In the genomic region with DNA sequence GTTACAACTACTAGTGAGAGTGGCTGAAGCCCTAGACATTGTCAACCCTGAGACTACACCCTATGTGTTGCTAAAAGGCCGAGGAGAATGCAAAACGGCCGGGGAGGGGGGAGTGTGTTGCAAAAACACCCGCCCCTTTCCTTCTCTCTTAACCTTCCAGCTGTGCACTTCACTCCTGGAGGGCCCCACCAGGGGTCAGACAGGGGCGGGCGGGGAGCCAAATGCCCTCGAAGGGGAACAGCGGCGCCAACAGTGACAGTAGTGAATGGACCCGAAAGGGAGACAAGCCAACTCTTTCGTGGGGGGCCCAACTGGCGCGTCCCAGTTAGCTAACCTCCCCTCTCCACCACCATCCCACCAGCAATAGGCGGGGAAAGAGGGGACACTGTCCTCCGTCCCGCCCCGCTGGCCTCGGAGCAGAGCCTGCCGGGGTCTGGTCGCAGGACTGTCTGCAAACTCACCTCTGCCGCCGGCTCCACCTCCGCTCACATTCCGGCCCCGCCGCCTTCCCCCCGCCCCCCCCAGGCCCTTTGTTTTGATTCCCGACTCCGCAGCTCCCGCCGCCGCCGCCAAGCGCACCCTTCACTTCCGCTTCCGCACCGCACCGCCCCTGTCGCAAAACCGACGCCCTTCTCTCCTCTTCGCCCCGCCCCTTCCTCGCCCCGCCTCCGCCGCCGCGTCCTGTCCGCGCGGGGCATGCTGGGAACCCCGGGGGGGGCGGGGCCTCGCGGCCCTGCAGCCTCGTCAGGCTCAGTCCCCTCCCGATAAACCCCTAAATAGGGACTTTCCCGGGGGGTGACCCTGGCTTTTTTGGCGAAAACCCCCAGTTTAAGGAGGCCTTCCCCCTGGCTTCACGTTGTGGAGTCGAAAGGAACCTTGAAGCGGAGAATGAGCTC, we compare ENCODE assay signal across 8 cellular contexts. TPM values are rescaled to one million over a fixed set of nuclear protein-coding genes. Genes with fewer than 3 reads are reported as not detected.
DNase-seq lines count a peak whose midpoint lies in the region; ATAC-seq and TF ChIP-seq lines count a peak whose summit lies in the region.

Gene MARF1 (minus strand): TSS at position 598 of the 896 bp plus-strand sequence. CDS start 3,921 bp downstream, outside the sequence.

- peaks cover 13% of the 10 kb centered on the region for H3K36me3 ChIP-seq in SJSA1
- H3K36me3 ChIP-seq in neuronal stem cell (replicated peaks in 1 of 2; ENCODE audit: control insufficient read depth in 2 of 2, insufficient read depth in 2 of 2, low read length in 2 of 2), result peaks cover 2 to 15% of the 10 kb centered on the region in 2 donors
- peaks cover 6 to 15% (median 15%) of the 10 kb centered on the region in 5 donors for H3K36me3 ChIP-seq in subcutaneous abdominal adipose tissue (ENCODE audit: control insufficient read depth in 5 of 5, insufficient read depth in 5 of 5, low read length in 5 of 5)

- no peak within 1 kb of the TSS for H2BK120ac ChIP-seq in neuronal stem cell (ENCODE audit: low read depth, low read length)

- H3K79me1 ChIP-seq in neuronal stem cell (ENCODE audit: low read depth, low read length), result peaks cover 3% of the 10 kb centered on the region

- H3K4ac ChIP-seq in neuronal stem cell (ENCODE audit: low read length), result no peak within 1 kb of the TSS

- peak within 1 kb of the TSS; percentile 94 for H3K9ac ChIP-seq in neuronal stem cell (ENCODE audit: low read depth, low read length, poor library complexity)
- H3K9ac ChIP-seq in subcutaneous abdominal adipose tissue (ENCODE audit: low read length in 5 of 5), result peak within 1 kb of the TSS; percentile 5 to 99 (median 98)

- H3K4me2 ChIP-seq in neuronal stem cell (ENCODE audit: insufficient read depth, low read length, poor library complexity, severe bottlenecking), result peak within 1 kb of the TSS; percentile 60

- H3K9me3 ChIP-seq in SJSA1 (replicated peaks) (no peaks in the 10 kb centered on the region), neuronal stem cell (replicated peaks in 1 of 2; ENCODE audit: control insufficient read depth in 2 of 2, insufficient read depth in 1 of 2, low read depth in 1 of 2, low read length in 2 of 2) (no peaks in the 10 kb centered on the region), subcutaneous abdominal adipose tissue (ENCODE audit: control insufficient read depth in 5 of 5, low read length in 5 of 5) (no peaks in the 10 kb centered on the region)

- H3K4me3 ChIP-seq in SJSA1, result peak within 1 kb of the TSS; percentile 72
- H3K4me3 ChIP-seq in neuronal stem cell (ENCODE audit: low read length in 2 of 2), result peak within 1 kb of the TSS; percentile 96 to 99
- peak within 1 kb of the TSS; percentile 89 to 99 (median 95) for H3K4me3 ChIP-seq in subcutaneous abdominal adipose tissue (ENCODE audit: low read depth in 1 of 5, low read length in 5 of 5)

- POLR2A ChIA-PET in HEK293T (lab: Yijun Ruan, JAX), result interaction anchor here (0.6 to 1.5 kb wide), 16 partner anchors 9 to 140 kb away, joined by 3 to 10 read pairs (median 3); no protein-coding TSS in a partner anchor

- no peaks in the 10 kb centered on the region for H3K27me3 ChIP-seq in SJSA1 (replicated peaks)
- no peaks in the 10 kb centered on the region for H3K27me3 ChIP-seq in foreskin keratinocyte
- H3K27me3 ChIP-seq in neuronal stem cell (ENCODE audit: control insufficient read depth in 3 of 3, insufficient read depth in 3 of 3, low read depth in 1 of 3, low read length in 3 of 3), result no peaks in the 10 kb centered on the region
- no peaks in the 10 kb centered on the region for H3K27me3 ChIP-seq in subcutaneous abdominal adipose tissue (ENCODE audit: control insufficient read depth in 5 of 5, insufficient read depth in 4 of 5, low read length in 5 of 5)

- H3K27ac ChIP-seq in SJSA1 (peak within 1 kb of the TSS; percentile 95), foreskin keratinocyte (peak within 1 kb of the TSS; percentile 98), neuronal stem cell (replicated peaks; ENCODE audit: low read length) (peak within 1 kb of the TSS; percentile 97), subcutaneous abdominal adipose tissue (ENCODE audit: low read depth, low read length) (peak within 1 kb of the TSS; percentile 92)

- H4K91ac ChIP-seq in neuronal stem cell (ENCODE audit: low read depth, low read length, poor library complexity), result no peak within 1 kb of the TSS

- peak within 1 kb of the TSS; percentile 94 for H3K18ac ChIP-seq in neuronal stem cell (ENCODE audit: low read length)

- H2AFZ ChIP-seq in neuronal stem cell (ENCODE audit: low read length), result peak within 1 kb of the TSS; percentile 97

- CTCF ChIA-PET in HEK293T (lab: Yijun Ruan, JAX), result no interaction called here

- H2BK5ac ChIP-seq in neuronal stem cell (ENCODE audit: low read length), result no peak within 1 kb of the TSS

- WGBS in neuronal stem cell (ENCODE audit: extremely low coverage in 2 of 2, insufficient read length in 2 of 2, insufficient replicate concordance in 1 of 2), 2 donors, result no CpG with 5 or more reads among the region's 63 CpGs

- DNase-seq in GM03348 (ENCODE audit: low spot score) (peak; percentile 97), HEK293T (ENCODE audit: extremely low spot score) (peak; percentile 88), MV-4-11 (lab: John Stamatoyannopoulos, UW) (peak; percentile 88), SJSA1 (ENCODE audit: low read depth in 1 of 2, low spot score in 2 of 2) (peak; percentile 96 to 99), foreskin keratinocyte (peak; percentile 81 to 88), neuronal stem cell (ENCODE audit: low spot score) (peak; percentile 96)
- DNase-seq in activated naive CD4-positive, alpha-beta T cell (lab: John Stamatoyannopoulos, UW), result peak; percentile 98 to 100 (median 99)

- no peak within 1 kb of the TSS for H2BK15ac ChIP-seq in neuronal stem cell (ENCODE audit: low read length)

- peak; percentile 60 for TF ChIP-seq CTCF in foreskin keratinocyte (conservative IDR thresholded peaks at IDR 0.05)

- peak; percentile 56 for ATAC-seq in foreskin keratinocyte

- H4K8ac ChIP-seq in neuronal stem cell (ENCODE audit: low read depth, low read length), result no peak within 1 kb of the TSS

- no peak within 1 kb of the TSS for H2BK12ac ChIP-seq in neuronal stem cell (ENCODE audit: low read length)

- H3K14ac ChIP-seq in neuronal stem cell (ENCODE audit: low read length), result no peak within 1 kb of the TSS

- no peak within 1 kb of the TSS for H2AK5ac ChIP-seq in neuronal stem cell (ENCODE audit: low read depth, low read length)

- peaks cover 49% of the 10 kb centered on the region for H3K4me1 ChIP-seq in SJSA1 (replicated peaks)
- H3K4me1 ChIP-seq in foreskin keratinocyte, result peaks cover 34% of the 10 kb centered on the region
- peaks cover 5 to 11% of the 10 kb centered on the region in 2 donors for H3K4me1 ChIP-seq in neuronal stem cell (ENCODE audit: control insufficient read depth in 2 of 2, insufficient read depth in 1 of 2, low read depth in 1 of 2, low read length in 2 of 2)
- H3K4me1 ChIP-seq in subcutaneous abdominal adipose tissue (ENCODE audit: control insufficient read depth in 5 of 5, insufficient read depth in 5 of 5, low read length in 5 of 5), result peaks cover 4 to 27% (median 20%) of the 10 kb centered on the region in 5 donors

- peak within 1 kb of the TSS; percentile 76 for H3K23ac ChIP-seq in neuronal stem cell (ENCODE audit: low read depth, low read length, poor library complexity)

TF ChIP-seq in HEK293T, 16 proteins besides CTCF, POLR2A, EP300 and RAD21:
- peak; percentile 36; the same call in 1 of the 2 replicates for TF ChIP-seq ELF4 (IDR thresholded peaks at IDR 0.05)
- TF ChIP-seq TARDBP (IDR thresholded peaks at IDR 0.05), result no peak

RNA-seq across cellular contexts. Expression of gene MARF1, which starts in this region (rescaled TPM):
- total RNA-seq in SJSA1 (2014; rRNA removed; shearing (Covaris generic)), result 3.6 and 5.8 TPM in 2 replicates
- 16.9 and 18.4 TPM in 2 replicates for total RNA-seq in foreskin keratinocyte
- 6.8 TPM in 2 replicates for polyA plus RNA-seq in foreskin keratinocyte
- polyA plus RNA-seq in neuronal stem cell (2013, experiment 1 of 2), result 11.6 TPM
- polyA plus RNA-seq in neuronal stem cell (2013, experiment 2 of 2), result 12.5 TPM

Comparison
In these comparisons a context has a peak if more than half of its experiments do, and no peak if none do; other contexts are left out.
1. Peak in every context shown above with its lines: DNase-seq, ATAC-seq, H3K4me3 ChIP-seq and H3K27ac ChIP-seq.